Comparison of ENCODE assay signal across 3 cellular contexts in genomic region chr9:84364904-84365490, GRCh38. TPM values are rescaled to one million over a fixed set of nuclear protein-coding genes. Genes with fewer than 3 reads are reported as not detected.
"Had no signal": no experiment of that assay in that cellular context is flagged by ENCODE, and none has a peak within 500 bp of the region (broad histone marks: within the 10 kb centered on the region; RNA-seq: fewer than 3 reads in every experiment).

No MANE protein-coding gene starts in this region.

RNA-seq across cellular contexts. Expression of gene SLC28A3, which starts 24.4 kb away (rescaled TPM):
- total RNA-seq: activated CD8-positive, alpha-beta T cell treated with anti-CD3 and anti-CD28 coated beads, Interleukin-2, amount 10 ng/mL, durations not matched to agents 7 days and 5 days; ascending aorta; WTC11 had no signal
